7 cellular contexts compared by ENCODE assay signal in the genomic region with DNA sequence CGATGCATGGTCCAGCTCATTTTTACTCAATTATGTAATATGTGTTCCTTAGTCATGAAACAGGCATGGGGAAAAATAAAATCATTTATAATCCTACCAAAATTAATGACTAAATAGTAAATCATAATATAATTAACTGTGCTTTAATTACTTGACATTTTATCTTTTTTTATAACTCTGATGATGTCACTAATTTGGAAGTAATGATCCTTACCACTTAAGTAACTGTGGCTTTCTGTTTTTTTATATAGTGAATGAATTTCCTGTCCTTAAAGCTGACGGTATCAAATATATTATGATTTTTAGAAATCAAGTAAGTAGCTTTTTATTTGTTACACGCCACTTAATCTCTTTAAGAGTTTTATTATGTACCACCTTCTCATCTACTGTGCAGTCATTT.
"Had no signal": no experiment of that assay in that cellular context is flagged by ENCODE, and none has a peak within 500 bp of the region (broad histone marks: within the 10 kb centered on the region; RNA-seq: fewer than 3 reads in every experiment).

No MANE protein-coding gene starts in this region.

- H3K4me1 ChIP-seq: HAP-1 had no signal

- H3K27ac ChIP-seq: GM23248 had no signal

- H3K4me3 ChIP-seq: GM23248, HAP-1 had no signal

- DNase-seq: GM23248, GOT3, H7, KG1 had no signal

- H2AFZ ChIP-seq: GM23248 had no signal

- FAIRE-seq: HTR-8/SVneo had no signal

- ATAC-seq: HCT116 had no signal

- H3K9me3 ChIP-seq: HAP-1 had no signal

- H3K9ac ChIP-seq: GM23248 had no signal
